In the genomic region with DNA sequence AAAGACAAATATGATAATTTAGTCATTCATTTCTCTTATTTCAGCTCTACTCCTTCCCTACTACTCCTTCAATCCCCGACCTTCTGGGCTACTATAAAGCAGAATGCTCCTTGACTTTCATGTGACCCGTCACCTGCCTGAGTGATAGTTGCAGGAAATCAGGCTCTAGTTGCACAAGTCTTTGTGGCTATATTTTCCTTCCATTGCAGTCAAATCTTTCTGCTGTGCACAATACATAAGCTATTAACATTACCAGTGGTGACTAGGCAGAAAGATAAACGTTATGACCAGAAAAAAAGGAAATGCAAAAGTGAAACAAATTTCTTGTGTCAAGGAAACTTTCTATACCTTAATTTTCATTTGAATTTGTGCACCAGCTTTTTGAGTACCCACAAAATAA, we compare ENCODE assay signal across 8 cellular contexts. TPM values are rescaled to one million over a fixed set of nuclear protein-coding genes. Genes with fewer than 3 reads are reported as not detected.
A peak's percentile ranks its signal among the peaks of the same experiment; 100 is the strongest.
DNase-seq lines count a peak whose midpoint lies in the region; ATAC-seq and TF ChIP-seq lines count a peak whose summit lies in the region.

No MANE protein-coding gene starts in this region.

- no peak for TF ChIP-seq POLR2A in gastroesophageal sphincter (IDR thresholded peaks at IDR 0.05)

- intact Hi-C loops in activated T-helper 2 cell treated with anti-CD3 and anti-CD28 coated beads, Interferon-gamma antibody, Interleukin-2, Interleukin-4, amounts not matched to agents 10 μg/mL and 5 μg/mL and 100 μg/mL, durations not matched to agents 14 hours and 24 hours and 36 hours (cut with micrococcal nuclease) = loop anchor here (10.0 kb wide), 1 partner anchor 571 kb away; no protein-coding TSS in a partner anchor

- H3K27ac ChIP-seq in gastroesophageal sphincter = no peak overlapping the region

- H3K9me3 ChIP-seq in gastroesophageal sphincter = no peaks in the 10 kb centered on the region

- H3K27me3 Mint-ChIP-seq in activated T-helper 2 cell treated with anti-CD3 and anti-CD28 coated beads, Interferon-gamma antibody, Interleukin-2, Interleukin-4, amounts not matched to agents 10 μg/mL and 5 μg/mL and 100 μg/mL, durations not matched to agents 14 hours and 24 hours and 36 hours (ENCODE audit: low read depth) = peaks cover 4% of the 10 kb centered on the region
- no peaks in the 10 kb centered on the region for H3K27me3 Mint-ChIP-seq in HFFc6 (ENCODE audit: insufficient read depth)

- peak overlapping the region; percentile 31 for H3K4me3 Mint-ChIP-seq in activated T-helper 2 cell treated with anti-CD3 and anti-CD28 coated beads, Interferon-gamma antibody, Interleukin-2, Interleukin-4, amounts not matched to agents 10 μg/mL and 5 μg/mL and 100 μg/mL, durations not matched to agents 14 hours and 24 hours and 36 hours (ENCODE audit: low read depth)
- no peak overlapping the region for H3K4me3 Mint-ChIP-seq in HFFc6

- no peak overlapping the region for H3K27ac Mint-ChIP-seq in activated T-helper 2 cell treated with anti-CD3 and anti-CD28 coated beads, Interferon-gamma antibody, Interleukin-2, Interleukin-4, amounts not matched to agents 10 μg/mL and 5 μg/mL and 100 μg/mL, durations not matched to agents 14 hours and 24 hours and 36 hours
- no peak overlapping the region for H3K27ac Mint-ChIP-seq in HFFc6

- peaks cover 27% of the 10 kb centered on the region for H3K4me1 Mint-ChIP-seq in activated T-helper 2 cell treated with anti-CD3 and anti-CD28 coated beads, Interferon-gamma antibody, Interleukin-2, Interleukin-4, amounts not matched to agents 10 μg/mL and 5 μg/mL and 100 μg/mL, durations not matched to agents 14 hours and 24 hours and 36 hours (ENCODE audit: low read depth)
- peaks cover 25% of the 10 kb centered on the region for H3K4me1 Mint-ChIP-seq in HFFc6 (ENCODE audit: low read depth)

- no peaks in the 10 kb centered on the region for H3K27me3 ChIP-seq in gastroesophageal sphincter

- no peak overlapping the region for H3K4me3 ChIP-seq in gastroesophageal sphincter

- peaks cover 2 to 18% (median 5%) of the 10 kb centered on the region in 3 donors for H3K4me1 ChIP-seq in gastroesophageal sphincter

- DNase-seq in Ammon's horn (ENCODE audit: low spot score) (peak; percentile 11), HFFc6 (no peak), GM03348 (ENCODE audit: low spot score) (no peak), NCI-H146 treated with DMSO at 0.1 percent for 48 hours (lab: John Stamatoyannopoulos, UW; ENCODE audit: unreplicated experiment) (no peak)
- DNase-seq in activated T-helper 2 cell treated with anti-CD3 and anti-CD28 coated beads, Interferon-gamma antibody, Interleukin-2, Interleukin-4, amounts not matched to agents 10 μg/mL and 5 μg/mL and 100 μg/mL, durations not matched to agents 14 hours and 24 hours and 36 hours (ENCODE audit: low spot score) = no peak

- H3K36me3 ChIP-seq in gastroesophageal sphincter = no peaks in the 10 kb centered on the region

- TF ChIP-seq EP300 in gastroesophageal sphincter (IDR thresholded peaks at IDR 0.05) = no peak

- WGBS in gastroesophageal sphincter (ENCODE audit: low coverage in 1 of 2), 2 donors = 57 to 76% methylated on average over 3 of the region's 3 CpGs

- no peaks in the 10 kb centered on the region for H3K9me3 Mint-ChIP-seq in activated T-helper 2 cell treated with anti-CD3 and anti-CD28 coated beads, Interferon-gamma antibody, Interleukin-2, Interleukin-4, amounts not matched to agents 10 μg/mL and 5 μg/mL and 100 μg/mL, durations not matched to agents 14 hours and 24 hours and 36 hours
- no peaks in the 10 kb centered on the region for H3K9me3 Mint-ChIP-seq in HFFc6

- H3K36me3 Mint-ChIP-seq in activated T-helper 2 cell treated with anti-CD3 and anti-CD28 coated beads, Interferon-gamma antibody, Interleukin-2, Interleukin-4, amounts not matched to agents 10 μg/mL and 5 μg/mL and 100 μg/mL, durations not matched to agents 14 hours and 24 hours and 36 hours (ENCODE audit: low read depth) = no peaks in the 10 kb centered on the region
- H3K36me3 Mint-ChIP-seq in HFFc6 (ENCODE audit: low read depth) = no peaks in the 10 kb centered on the region

- ATAC-seq in GM19438 (IDR thresholded peaks at IDR 0.05; ENCODE audit: low read depth, unreplicated experiment) (peak; percentile 74), HG03442 (IDR thresholded peaks at IDR 0.05; ENCODE audit: unreplicated experiment) (peak; percentile 45), gastroesophageal sphincter (no peak)

- no peak for TF ChIP-seq CTCF in HFFc6 (IDR thresholded peaks at IDR 0.05)
- no peak for TF ChIP-seq CTCF in gastroesophageal sphincter (IDR thresholded peaks at IDR 0.05)

RNA-seq across cellular contexts. Expression of a gene that starts 2.3 kb away (rescaled TPM):
- not detected in 2 replicates for total RNA-seq in activated T-helper 2 cell treated with anti-CD3 and anti-CD28 coated beads, Interferon-gamma antibody, Interleukin-2, Interleukin-4, amounts not matched to agents 10 μg/mL and 5 μg/mL and 100 μg/mL, durations not matched to agents 14 hours and 24 hours and 36 hours
- not detected for total RNA-seq in HFFc6 (2021; fragmentation: NEBNext Ultra II Directional; extraction: Animal tissue kit (Norgen Biotek cat#: 25700))
- under 1 TPM in 3 of 4 donors, not detected in 1; 0.12 to 0.74 (median 0.13) TPM for total RNA-seq in gastroesophageal sphincter
